Comparison of ENCODE assay signal across 8 cellular contexts in the genomic region with DNA sequence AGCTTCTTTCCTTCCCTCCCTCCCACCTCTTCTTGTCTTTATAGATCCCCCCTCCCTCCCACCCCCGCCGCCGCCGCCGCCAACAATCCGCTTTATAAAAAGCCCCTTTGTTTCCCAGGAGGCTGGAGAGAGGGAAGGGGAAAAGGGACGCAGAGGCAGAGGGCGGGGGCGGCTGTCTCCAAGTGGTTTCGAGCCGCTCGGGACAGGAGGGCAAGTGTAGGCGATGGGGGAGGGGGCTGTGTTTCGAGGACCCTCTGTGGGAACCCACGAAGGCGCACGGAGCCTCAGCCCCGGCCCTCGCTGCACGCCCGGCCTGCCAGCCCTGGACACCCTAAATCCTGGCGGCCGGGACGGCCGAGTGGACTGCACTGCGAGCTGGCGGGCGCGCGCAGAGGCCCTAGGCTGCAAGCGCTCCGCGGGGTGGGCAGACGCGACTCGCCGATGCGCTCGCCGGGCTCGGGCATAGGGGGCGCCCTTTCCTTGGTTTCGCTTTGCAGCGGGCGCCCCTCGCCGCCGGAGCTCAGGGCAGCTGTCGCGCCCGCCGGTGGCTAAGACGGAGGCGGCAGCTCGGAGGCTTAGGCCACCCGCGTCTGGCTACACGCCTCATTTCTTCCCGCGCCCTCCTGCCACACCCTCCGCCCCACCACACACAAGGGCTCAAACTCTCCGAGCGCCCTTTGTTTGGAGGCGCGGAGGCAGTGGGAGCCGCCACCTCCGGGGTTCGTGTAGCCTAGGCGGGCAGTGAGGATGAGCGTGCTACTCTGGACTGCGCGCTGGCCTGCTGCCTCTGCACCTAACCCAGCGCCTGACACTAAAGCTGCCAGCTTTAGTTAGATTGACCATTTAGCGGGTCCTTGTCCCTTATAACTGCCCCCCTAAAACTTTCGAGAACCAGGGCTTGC.
DNase-seq lines count a peak whose midpoint lies in the region; ATAC-seq and TF ChIP-seq lines count a peak whose summit lies in the region.

No MANE protein-coding gene starts in this region.

- no peak for TF ChIP-seq POLR2A in erythroblast (IDR thresholded peaks at IDR 0.05; ENCODE audit: low read length)

- peak; percentile 42 for ATAC-seq in stimulated activated naive CD8-positive, alpha-beta T cell treated with anti-CD3 and anti-CD28 coated beads, Interleukin-15, Interleukin-2, amounts not matched to agents 100 U/mL and 50 U/mL, for 24 hours
- ATAC-seq in HG03139 (IDR thresholded peaks at IDR 0.05; ENCODE audit: unreplicated experiment): no peak

- peak; percentile 34 for TF ChIP-seq CTCF in GM12873 (IDR thresholded peaks at IDR 0.05; ENCODE audit: insufficient read depth, low read depth, low read length, missing control alignments)

- DNase-seq in NCI-H526 treated with DMSO at 0.1 percent for 48 hours (lab: John Stamatoyannopoulos, UW): peak; percentile 24
- peak; percentile 70 for DNase-seq in activated CD8-positive, alpha-beta memory T cell treated with anti-CD3 and anti-CD28 coated beads, Interleukin-2, amount 50 U/mL, for 4 hours
- peak; percentile 86 to 89 for DNase-seq in erythroblast (lab: John Stamatoyannopoulos, UW)
- peak; percentile 65 for DNase-seq in middle frontal gyrus (ENCODE audit: extremely low spot score, low spot score)
- DNase-seq in stimulated activated naive CD8-positive, alpha-beta T cell treated with anti-CD3 and anti-CD28 coated beads, Interleukin-15, Interleukin-2, amounts not matched to agents 100 U/mL and 50 U/mL, for 24 hours: peak; percentile 73
- no peak for DNase-seq in NK-92 (lab: John Stamatoyannopoulos, UW; ENCODE audit: unreplicated experiment)
